ENCODE assay signal across 12 cellular contexts in the genomic region with DNA sequence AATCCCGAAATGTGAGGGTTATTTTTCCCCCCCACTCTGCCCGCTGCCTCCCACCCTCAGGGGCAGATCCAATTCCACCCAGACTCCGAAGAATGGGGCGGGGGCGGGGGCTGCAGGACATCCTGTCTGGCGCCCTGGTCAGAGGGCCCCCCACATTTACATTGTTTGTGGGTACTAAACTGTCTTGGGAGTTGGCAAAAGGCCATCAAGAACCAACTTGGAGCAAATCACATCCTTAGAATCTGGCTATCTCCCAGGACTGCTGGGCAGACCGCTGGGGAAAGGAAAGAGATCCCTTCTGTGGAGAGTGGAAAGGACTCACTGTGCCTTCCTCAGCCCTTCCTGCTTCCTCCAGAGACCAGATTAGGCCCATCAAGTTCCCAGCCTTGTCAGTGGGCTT. TPM values are rescaled to one million over a fixed set of nuclear protein-coding genes. Genes with fewer than 3 reads are reported as not detected.
DNase-seq lines count a peak whose midpoint lies in the region; ATAC-seq and TF ChIP-seq lines count a peak whose summit lies in the region.
"Had no signal": no experiment of that assay in that cellular context is flagged by ENCODE, and none has a peak within 500 bp of the region (broad histone marks: within the 10 kb centered on the region; RNA-seq: fewer than 3 reads in every experiment).

No MANE protein-coding gene starts in this region.

- no peaks in the 10 kb centered on the region for H3F3A ChIP-seq in PC-3 (ENCODE audit: low read length, unreplicated experiment)

- BruUV-seq in PC-3 (replicated peaks; lab: Mats Ljungman, UMichigan), result no TSS peak

- POLR2A ChIA-PET in PC-3 (lab: Charles Lee; ENCODE audit: unreplicated experiment), result no interaction called here

- no peaks in the 10 kb centered on the region for H3K27me3 ChIP-seq in PC-3 (ENCODE audit: low read length)
- peaks cover 3 to 14% of the 10 kb centered on the region in 2 donors for H3K27me3 ChIP-seq in mucosa of rectum (ENCODE audit: control insufficient read depth in 2 of 2, insufficient read depth in 2 of 2, low read length in 2 of 2)

- H3K27ac ChIP-seq in PC-3 (ENCODE audit: low read length), result no peak overlapping the region
- H3K27ac ChIP-seq in mucosa of rectum (ENCODE audit: low read depth in 2 of 2, low read length in 2 of 2), result peak overlapping the region; percentile 84 to 89
- H3K27ac ChIP-seq: HL-60, neutrophil had no signal

- H3K36me3 ChIP-seq in PC-3 (ENCODE audit: low read depth, low read length) (peaks cover 50% of the 10 kb centered on the region), mucosa of rectum (ENCODE audit: control insufficient read depth in 2 of 2, insufficient read depth in 2 of 2, low read length in 2 of 2) (no peaks in the 10 kb centered on the region)
- H3K36me3 ChIP-seq: neutrophil had no signal

- H3K9me3 ChIP-seq in PC-3 (ENCODE audit: low read length) (no peaks in the 10 kb centered on the region), mucosa of rectum (ENCODE audit: control insufficient read depth in 2 of 2, low read length in 2 of 2) (no peaks in the 10 kb centered on the region)
- H3K9me3 ChIP-seq: neutrophil had no signal

- intact Hi-C loops in PC-3 (cut with micrococcal nuclease), result loop anchor here (5.0 kb wide), 1 partner anchor 62 kb away; no protein-coding TSS in a partner anchor
- intact Hi-C loops in dendritic cell treated with granulocyte-macrophage colony-stimulating factor and Interleukin-4, amounts not matched to agents 40 ng/mL and 50 ng/mL, for 4 days (cut with micrococcal nuclease), result loop anchor here (1.0 kb wide), 1 partner anchor 9 kb away; no protein-coding TSS in a partner anchor

- H3K9me3 Mint-ChIP-seq in dendritic cell treated with granulocyte-macrophage colony-stimulating factor and Interleukin-4, amounts not matched to agents 40 ng/mL and 50 ng/mL, for 4 days, result no peaks in the 10 kb centered on the region
- peaks cover 5% of the 10 kb centered on the region for H3K9me3 Mint-ChIP-seq in type B pancreatic cell
- H3K9me3 Mint-ChIP-seq: activated naive CD8-positive, alpha-beta T cell treated with anti-CD3 and anti-CD28 coated beads, Interleukin-2, amount 10 ng/mL, durations not matched to agents 7 days and 5 days had no signal

- H3K4me2 ChIP-seq in PC-3 (ENCODE audit: low read length), result peak overlapping the region; percentile 86

- peak overlapping the region; percentile 100 for H3K4me3 ChIP-seq in PC-3 (ENCODE audit: low read length)
- peak overlapping the region; percentile 75 to 85 for H3K4me3 ChIP-seq in mucosa of rectum (ENCODE audit: low read length in 2 of 2)

- peaks cover 3% of the 10 kb centered on the region for H3K27me3 Mint-ChIP-seq in dendritic cell treated with granulocyte-macrophage colony-stimulating factor and Interleukin-4, amounts not matched to agents 40 ng/mL and 50 ng/mL, for 4 days
- H3K27me3 Mint-ChIP-seq in type B pancreatic cell, result peaks cover 17% of the 10 kb centered on the region
- H3K27me3 Mint-ChIP-seq: activated CD4-positive, alpha-beta T cell treated with anti-CD3 and anti-CD28 coated beads for 36 hours had no signal

- ATAC-seq in PC-3, result no peak
- ATAC-seq in GM19463 (IDR thresholded peaks at IDR 0.05; ENCODE audit: unreplicated experiment), result no peak
- ATAC-seq: activated CD4-positive, alpha-beta T cell treated with anti-CD3 and anti-CD28 coated beads for 36 hours had no signal

- H3K27ac Mint-ChIP-seq in dendritic cell treated with granulocyte-macrophage colony-stimulating factor and Interleukin-4, amounts not matched to agents 40 ng/mL and 50 ng/mL, for 4 days, result peak overlapping the region; percentile 86
- peak overlapping the region; percentile 99 for H3K27ac Mint-ChIP-seq in type B pancreatic cell
- H3K27ac Mint-ChIP-seq: activated CD4-positive, alpha-beta T cell treated with anti-CD3 and anti-CD28 coated beads for 36 hours; activated naive CD8-positive, alpha-beta T cell treated with anti-CD3 and anti-CD28 coated beads, Interleukin-2, amount 10 ng/mL, durations not matched to agents 7 days and 5 days had no signal

- H2AFZ ChIP-seq in PC-3 (ENCODE audit: low read length), result no peak overlapping the region

- H3K9me2 ChIP-seq in PC-3 (replicated peaks; ENCODE audit: low read length), result no peaks in the 10 kb centered on the region

- H3K4me1 Mint-ChIP-seq in dendritic cell treated with granulocyte-macrophage colony-stimulating factor and Interleukin-4, amounts not matched to agents 40 ng/mL and 50 ng/mL, for 4 days (ENCODE audit: low read depth), result peaks cover 90% of the 10 kb centered on the region
- peaks cover 41% of the 10 kb centered on the region for H3K4me1 Mint-ChIP-seq in type B pancreatic cell (ENCODE audit: unreplicated experiment)

- H3K36me3 Mint-ChIP-seq in dendritic cell treated with granulocyte-macrophage colony-stimulating factor and Interleukin-4, amounts not matched to agents 40 ng/mL and 50 ng/mL, for 4 days (ENCODE audit: low read depth), result peaks cover 40% of the 10 kb centered on the region
- H3K36me3 Mint-ChIP-seq in type B pancreatic cell, result peaks cover 41% of the 10 kb centered on the region
- H3K36me3 Mint-ChIP-seq: activated naive CD8-positive, alpha-beta T cell treated with anti-CD3 and anti-CD28 coated beads, Interleukin-2, amount 10 ng/mL, durations not matched to agents 7 days and 5 days had no signal

- CTCF ChIA-PET in PC-3 (lab: Charles Lee), result no interaction called here

- no peak for TF ChIP-seq CTCF in PC-3 (conservative IDR thresholded peaks at IDR 0.05; ENCODE audit: low read depth, low read length)
- TF ChIP-seq CTCF in type B pancreatic cell (conservative IDR thresholded peaks at IDR 0.05), result no peak

- peak overlapping the region; percentile 98; the same call in 1 of the 2 replicates for H3K9ac ChIP-seq in PC-3 (ENCODE audit: low read length)
- peak overlapping the region in 1 of 2 donors; percentile 7 for H3K9ac ChIP-seq in mucosa of rectum (ENCODE audit: low read depth in 1 of 2, low read length in 2 of 2)

- peak overlapping the region; percentile 31 for H3K4me3 Mint-ChIP-seq in dendritic cell treated with granulocyte-macrophage colony-stimulating factor and Interleukin-4, amounts not matched to agents 40 ng/mL and 50 ng/mL, for 4 days
- H3K4me3 Mint-ChIP-seq in type B pancreatic cell, result peak overlapping the region; percentile 88
- H3K4me3 Mint-ChIP-seq: activated CD4-positive, alpha-beta T cell treated with anti-CD3 and anti-CD28 coated beads for 36 hours; activated naive CD8-positive, alpha-beta T cell treated with anti-CD3 and anti-CD28 coated beads, Interleukin-2, amount 10 ng/mL, durations not matched to agents 7 days and 5 days had no signal

- H3K4me1 ChIP-seq in PC-3 (ENCODE audit: insufficient read depth, low read length), result peaks cover 46% of the 10 kb centered on the region
- H3K4me1 ChIP-seq in mucosa of rectum (ENCODE audit: control insufficient read depth in 2 of 2, insufficient read depth in 2 of 2, low read length in 2 of 2), result peaks cover 25 to 54% of the 10 kb centered on the region in 2 donors

- no peak for DNase-seq in PC-3
- no peak for DNase-seq in type B pancreatic cell (ENCODE audit: extremely low spot score, unreplicated experiment)
- no peak for DNase-seq in DMS53 treated with DMSO at 0.1 percent for 48 hours (lab: John Stamatoyannopoulos, UW; ENCODE audit: unreplicated experiment)
- DNase-seq in activated T-cell treated with anti-CD3 and anti-CD28 coated beads, Interleukin-2, amount 50 U/mL, for 48 hours, result no peak
- DNase-seq: activated CD4-positive, alpha-beta T cell treated with anti-CD3 and anti-CD28 coated beads for 36 hours; activated naive CD8-positive, alpha-beta T cell treated with anti-CD3 and anti-CD28 coated beads, Interleukin-2, amount 10 ng/mL, durations not matched to agents 7 days and 5 days; NCI-H1417 had no signal

- peaks cover 71% of the 10 kb centered on the region for H3K79me2 ChIP-seq in PC-3 (ENCODE audit: low read length)

- peaks cover 57% of the 10 kb centered on the region for H4K20me1 ChIP-seq in PC-3 (ENCODE audit: low read length)

RNA-seq across cellular contexts. Expression of a gene that starts 2.4 kb away (rescaled TPM):
- 158 and 187 TPM in 2 replicates for total RNA-seq in PC-3 (2014; rRNA removed)
- 340 and 2,561 TPM in 2 replicates for total RNA-seq in type B pancreatic cell (ENCODE audit: low replicate concordance)
